1 cellular context compared by ENCODE assay signal in genomic region chr10:118499186-118499585, GRCh38.
TF ChIP-seq lines count a peak whose summit lies in the region.

No MANE protein-coding gene starts in this region.

TF ChIP-seq in GM23338, 12 proteins besides CTCF, POLR2A, EP300 and RAD21 (continued from another document):
- TF ChIP-seq ZNF462 (CRISPR knock-in tag; IDR thresholded peaks at IDR 0.05) (no peak), NANOG (IDR thresholded peaks at IDR 0.05; ENCODE audit: borderline replicate concordance) (no peak), STAT1 (IDR thresholded peaks at IDR 0.05; ENCODE audit: unreplicated experiment) (no peak), ZNF331 (CRISPR knock-in tag; IDR thresholded peaks at IDR 0.05; ENCODE audit: low read depth) (no peak), CREB1 (CRISPR knock-in tag; IDR thresholded peaks at IDR 0.05; ENCODE audit: low read depth) (no peak), EZH2phosphoT487 (IDR thresholded peaks at IDR 0.05; ENCODE audit: unreplicated experiment) (no peak), ETS1 (IDR thresholded peaks at IDR 0.05) (no peak), JUNB (IDR thresholded peaks at IDR 0.05; ENCODE audit: unreplicated experiment) (no peak), ZNF114 (CRISPR knock-in tag; IDR thresholded peaks at IDR 0.05) (no peak), REST (IDR thresholded peaks at IDR 0.05; ENCODE audit: unreplicated experiment) (no peak), POLR2AphosphoS5 (IDR thresholded peaks at IDR 0.05; ENCODE audit: low read depth) (no peak)
